Comparison of ENCODE assay signal across 35 cellular contexts in genomic region chr16:79525132-79525531, GRCh38.
"Had no signal": no experiment of that assay in that cellular context is flagged by ENCODE, and none has a peak within 500 bp of the region (broad histone marks: within the 10 kb centered on the region; RNA-seq: fewer than 3 reads in every experiment).

No MANE protein-coding gene starts in this region.

- ATAC-seq: activated CD4-positive, alpha-beta T cell treated with anti-CD3 and anti-CD28 coated beads for 36 hours; activated CD8-positive, alpha-beta memory T cell treated with anti-CD3 and anti-CD28 coated beads, Interleukin-2, amount 10 ng/mL, durations not matched to agents 7 days and 5 days; activated CD8-positive, alpha-beta T cell treated with anti-CD3 and anti-CD28 coated beads, Interleukin-2, amount 10 ng/mL, durations not matched to agents 7 days and 5 days; activated naive CD8-positive, alpha-beta T cell treated with anti-CD3 and anti-CD28 coated beads, Interleukin-2, amount 50 U/mL, for 24 hours; activated T-helper 17 cell treated with anti-CD3 and anti-CD28 coated beads, Interleukin-2, amount 50 U/mL, for 72 hours; body of pancreas; effector memory CD8-positive, alpha-beta T cell; gastroesophageal sphincter; heart right ventricle; T-helper 17 cell had no signal

- H3K36me3 ChIP-seq: adrenal gland, esophagus squamous epithelium, gastroesophageal sphincter, heart right ventricle had no signal

- H3K27ac Mint-ChIP-seq: activated CD4-positive, alpha-beta memory T cell treated with anti-CD3 and anti-CD28 coated beads for 36 hours; activated CD4-positive, alpha-beta T cell treated with anti-CD3 and anti-CD28 coated beads for 36 hours; activated CD4-positive, alpha-beta T cell treated with anti-CD3 and anti-CD28 coated beads, Interleukin-2, amount 10 ng/mL, durations not matched to agents 24 days and 14 days; activated CD8-positive, alpha-beta memory T cell treated with anti-CD3 and anti-CD28 coated beads, Interleukin-2, amount 10 ng/mL, durations not matched to agents 7 days and 5 days; activated CD8-positive, alpha-beta T cell treated with anti-CD3 and anti-CD28 coated beads, Interleukin-2, amount 10 ng/mL, durations not matched to agents 7 days and 5 days; activated naive CD4-positive, alpha-beta T cell treated with anti-CD3 and anti-CD28 coated beads for 36 hours; activated naive CD4-positive, alpha-beta T cell treated with anti-CD3 and anti-CD28 coated beads, Interleukin-2, amount 50 U/mL, for 24 hours; activated naive CD8-positive, alpha-beta T cell treated with anti-CD3 and anti-CD28 coated beads for 36 hours; activated naive CD8-positive, alpha-beta T cell treated with anti-CD3 and anti-CD28 coated beads, Interleukin-2, amount 50 U/mL, for 24 hours; activated T-cell treated with anti-CD3 and anti-CD28 coated beads, Interleukin-2, amount 50 U/mL, for 24 hours; activated T-helper 17 cell treated with anti-CD3 and anti-CD28 coated beads, Interleukin-2, amount 50 U/mL, for 72 hours; effector memory CD8-positive, alpha-beta T cell; T-helper 17 cell; T-helper 2 cell treated with Interferon-gamma antibody and Interleukin-4, amounts not matched to agents 5 μg/mL and 100 μg/mL, for 36 hours had no signal

- DNase-seq: activated CD4-positive, alpha-beta memory T cell treated with anti-CD3 and anti-CD28 coated beads for 36 hours; activated CD4-positive, alpha-beta T cell treated with anti-CD3 and anti-CD28 coated beads for 36 hours; activated CD4-positive, alpha-beta T cell treated with anti-CD3 and anti-CD28 coated beads, Interleukin-2, amount 10 ng/mL, durations not matched to agents 24 days and 14 days; activated CD4-positive, CD25-positive, alpha-beta regulatory T cell; activated CD4-positive, CD25-positive, alpha-beta regulatory T cell treated with anti-CD3 and anti-CD28 coated beads, Interleukin-2, amount 50 U/mL, for 72 hours; activated CD8-positive, alpha-beta memory T cell treated with anti-CD3 and anti-CD28 coated beads, Interleukin-2, amount 10 ng/mL, durations not matched to agents 7 days and 5 days; activated CD8-positive, alpha-beta memory T cell treated with anti-CD3 and anti-CD28 coated beads, Interleukin-2, amount 50 U/mL, for 4 hours; activated CD8-positive, alpha-beta T cell treated with anti-CD3 and anti-CD28 coated beads, Interleukin-2, amount 10 ng/mL, durations not matched to agents 7 days and 5 days; activated effector memory CD4-positive, alpha-beta T cell treated with Interleukin-2 at 50 U/mL for 16 hours; activated naive CD4-positive, alpha-beta T cell treated with anti-CD3 and anti-CD28 coated beads for 36 hours; activated naive CD8-positive, alpha-beta T cell treated with anti-CD3 and anti-CD28 coated beads for 36 hours; activated naive CD8-positive, alpha-beta T cell treated with anti-CD3 and anti-CD28 coated beads, Interleukin-2, amount 50 U/mL, for 24 hours; activated T-cell treated with anti-CD3 and anti-CD28 coated beads, Interleukin-2, amount 50 U/mL, for 24 hours; adrenal gland; amygdala; aorta; body of pancreas; caudate nucleus; cortex of kidney; dermis blood vessel endothelial cell; effector CD4-positive, alpha-beta T cell; effector memory CD8-positive, alpha-beta T cell; esophagus squamous epithelium; foreskin melanocyte; heart right ventricle; T-helper 1 cell; T-helper 17 cell; T1000 had no signal

- H3K4me1 ChIP-seq: adrenal gland, body of pancreas had no signal

- FAIRE-seq: colon, endothelial cell of umbilical vein had no signal

- H3K4me3 ChIP-seq: adrenal gland, body of pancreas, esophagus squamous epithelium, gastroesophageal sphincter, heart right ventricle had no signal

- H3K9me3 ChIP-seq: adrenal gland, body of pancreas, esophagus squamous epithelium, gastroesophageal sphincter, heart right ventricle had no signal

- H3K36me3 Mint-ChIP-seq: activated CD4-positive, alpha-beta memory T cell treated with anti-CD3 and anti-CD28 coated beads for 36 hours; activated CD8-positive, alpha-beta memory T cell treated with anti-CD3 and anti-CD28 coated beads, Interleukin-2, amount 10 ng/mL, durations not matched to agents 7 days and 5 days; activated naive CD4-positive, alpha-beta T cell treated with anti-CD3 and anti-CD28 coated beads, Interleukin-2, amount 50 U/mL, for 24 hours; activated naive CD8-positive, alpha-beta T cell treated with anti-CD3 and anti-CD28 coated beads for 36 hours had no signal

- H3K27ac ChIP-seq: adrenal gland, body of pancreas, epithelial cell of prostate, esophagus squamous epithelium, gastroesophageal sphincter, heart right ventricle had no signal

- H3K4me3 Mint-ChIP-seq: activated CD4-positive, alpha-beta memory T cell treated with anti-CD3 and anti-CD28 coated beads for 36 hours; activated CD4-positive, alpha-beta T cell treated with anti-CD3 and anti-CD28 coated beads for 36 hours; activated CD4-positive, alpha-beta T cell treated with anti-CD3 and anti-CD28 coated beads, Interleukin-2, amount 10 ng/mL, durations not matched to agents 24 days and 14 days; activated CD8-positive, alpha-beta memory T cell treated with anti-CD3 and anti-CD28 coated beads, Interleukin-2, amount 10 ng/mL, durations not matched to agents 7 days and 5 days; activated CD8-positive, alpha-beta T cell treated with anti-CD3 and anti-CD28 coated beads, Interleukin-2, amount 10 ng/mL, durations not matched to agents 7 days and 5 days; activated naive CD4-positive, alpha-beta T cell treated with anti-CD3 and anti-CD28 coated beads for 36 hours; activated naive CD4-positive, alpha-beta T cell treated with anti-CD3 and anti-CD28 coated beads, Interleukin-2, amount 50 U/mL, for 24 hours; activated naive CD8-positive, alpha-beta T cell treated with anti-CD3 and anti-CD28 coated beads for 36 hours; activated naive CD8-positive, alpha-beta T cell treated with anti-CD3 and anti-CD28 coated beads, Interleukin-2, amount 50 U/mL, for 24 hours; activated T-cell treated with anti-CD3 and anti-CD28 coated beads, Interleukin-2, amount 50 U/mL, for 24 hours; activated T-helper 17 cell treated with anti-CD3 and anti-CD28 coated beads, Interleukin-2, amount 50 U/mL, for 72 hours; effector memory CD8-positive, alpha-beta T cell; T-helper 17 cell; T-helper 2 cell treated with Interferon-gamma antibody and Interleukin-4, amounts not matched to agents 5 μg/mL and 100 μg/mL, for 36 hours had no signal

- H3K27me3 ChIP-seq: adrenal gland, body of pancreas had no signal

- H3K9me3 Mint-ChIP-seq: activated CD4-positive, alpha-beta memory T cell treated with anti-CD3 and anti-CD28 coated beads for 36 hours; activated naive CD4-positive, alpha-beta T cell treated with anti-CD3 and anti-CD28 coated beads for 36 hours; activated naive CD4-positive, alpha-beta T cell treated with anti-CD3 and anti-CD28 coated beads, Interleukin-2, amount 50 U/mL, for 24 hours; activated naive CD8-positive, alpha-beta T cell treated with anti-CD3 and anti-CD28 coated beads for 36 hours; activated naive CD8-positive, alpha-beta T cell treated with anti-CD3 and anti-CD28 coated beads, Interleukin-2, amount 50 U/mL, for 24 hours; activated T-cell treated with anti-CD3 and anti-CD28 coated beads, Interleukin-2, amount 50 U/mL, for 24 hours; effector memory CD8-positive, alpha-beta T cell; T-helper 2 cell treated with Interferon-gamma antibody and Interleukin-4, amounts not matched to agents 5 μg/mL and 100 μg/mL, for 36 hours had no signal

- H3K4me1 Mint-ChIP-seq: activated CD4-positive, alpha-beta T cell treated with anti-CD3 and anti-CD28 coated beads for 36 hours; activated CD4-positive, alpha-beta T cell treated with anti-CD3 and anti-CD28 coated beads, Interleukin-2, amount 10 ng/mL, durations not matched to agents 24 days and 14 days; activated CD8-positive, alpha-beta memory T cell treated with anti-CD3 and anti-CD28 coated beads, Interleukin-2, amount 10 ng/mL, durations not matched to agents 7 days and 5 days; activated naive CD4-positive, alpha-beta T cell treated with anti-CD3 and anti-CD28 coated beads, Interleukin-2, amount 50 U/mL, for 24 hours; activated naive CD8-positive, alpha-beta T cell treated with anti-CD3 and anti-CD28 coated beads for 36 hours; activated naive CD8-positive, alpha-beta T cell treated with anti-CD3 and anti-CD28 coated beads, Interleukin-2, amount 50 U/mL, for 24 hours; activated T-helper 17 cell treated with anti-CD3 and anti-CD28 coated beads, Interleukin-2, amount 50 U/mL, for 72 hours; T-helper 17 cell had no signal
